Comparison of ENCODE assay signal across 8 cellular contexts in the genomic region with DNA sequence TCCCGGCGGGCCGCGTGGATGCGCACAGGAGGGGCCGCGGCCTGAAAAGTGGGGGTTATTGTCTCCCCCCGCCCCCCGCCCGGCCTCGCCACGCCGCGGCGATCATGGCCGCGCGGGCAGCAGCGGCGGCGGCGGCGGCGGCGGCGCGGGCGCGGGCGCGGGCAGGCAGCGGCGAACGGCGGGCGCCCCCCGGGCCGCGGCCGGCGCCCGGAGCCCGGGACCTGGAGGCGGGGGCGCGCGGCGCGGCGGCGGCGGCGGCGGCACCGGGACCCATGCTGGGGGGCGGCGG. TPM values are rescaled to one million over a fixed set of nuclear protein-coding genes. Genes with fewer than 3 reads are reported as not detected.
A peak's percentile ranks its signal among the peaks of the same experiment; 100 is the strongest.
DNase-seq lines count a peak whose midpoint lies in the region; ATAC-seq, FAIRE-seq and TF ChIP-seq lines count a peak whose summit lies in the region.

No MANE protein-coding gene starts in this region.

- no peak overlapping the region for H2BK5ac ChIP-seq in H9 (ENCODE audit: insufficient read length, low read length)
- H2BK5ac ChIP-seq in mesenchymal stem cell (ENCODE audit: low read depth, low read length, poor library complexity, severe bottlenecking): peak overlapping the region; percentile 96

- BruUV-seq in A673 (replicated peaks; lab: Mats Ljungman, UMichigan): no TSS peak
- no TSS peak for BruUV-seq in GM12878 (replicated peaks; lab: Mats Ljungman, UMichigan)

- H4K91ac ChIP-seq in H9 (ENCODE audit: insufficient read length, low read depth, low read length) (no peak overlapping the region), mesenchymal stem cell (ENCODE audit: low read length) (peak overlapping the region; percentile 100)

- no peak overlapping the region for H2BK120ac ChIP-seq in H9 (ENCODE audit: low read depth, low read length, poor library complexity, severe bottlenecking)
- peak overlapping the region; percentile 97 for H2BK120ac ChIP-seq in mesenchymal stem cell (ENCODE audit: low read depth, low read length)

- ATAC-seq in GM12878: no peak
- no peak for ATAC-seq in HG03460 (IDR thresholded peaks at IDR 0.05; ENCODE audit: unreplicated experiment)

- H3K79me1 ChIP-seq in H9 (ENCODE audit: insufficient read depth, low read depth, low read length, poor library complexity, severe bottlenecking) (no peaks in the 10 kb centered on the region), mesenchymal stem cell (replicated peaks; ENCODE audit: low read length, poor library complexity, severe bottlenecking) (peaks cover 2% of the 10 kb centered on the region)

- TF ChIP-seq CTCF in A673 (conservative IDR thresholded peaks at IDR 0.05; ENCODE audit: low read depth, low read length) (no peak), H9 (conservative IDR thresholded peaks at IDR 0.05) (no peak), GM12878 (IDR thresholded peaks at IDR 0.05 in 2 of 3, conservative IDR thresholded peaks at IDR 0.05 in 1 of 3; ENCODE audit: control insufficient read depth in 2 of 3, extremely low read depth in 1 of 3, insufficient read depth in 1 of 3, low read depth in 3 of 3, low read length in 3 of 3) (no peak)

- H3K4me2 ChIP-seq in H9 (ENCODE audit: insufficient read depth, insufficient read length, low read length) (peak overlapping the region; percentile 68), GM12878 (ENCODE audit: control insufficient read depth, insufficient read depth) (no peak overlapping the region; the same call in 1 of the 2 replicates), mesenchymal stem cell (ENCODE audit: low read length, poor library complexity, severe bottlenecking) (peak overlapping the region; percentile 55)

- H2AFZ ChIP-seq in H9 (ENCODE audit: low read length) (no peak overlapping the region), GM12878 (ENCODE audit: control insufficient read depth, low read depth, low read length) (peak overlapping the region; percentile 52), mesenchymal stem cell (ENCODE audit: low read depth, low read length) (peak overlapping the region; percentile 69)

- RAD21 ChIA-PET in GM12878 (lab: Charles Lee; ENCODE audit: unreplicated experiment): interaction anchor here (0.8 to 6.0 kb wide), 12 partner anchors 10 to 266 kb away, joined by 3 to 32 read pairs (median 8); no protein-coding TSS in a partner anchor

- H3K4me3 ChIP-seq in A673 (ENCODE audit: low read depth, low read length, poor library complexity, severe bottlenecking): peak overlapping the region; percentile 73
- H3K4me3 ChIP-seq in GM12878: peak overlapping the region; percentile 92
- peak overlapping the region; percentile 75 to 99 for H3K4me3 ChIP-seq in mesenchymal stem cell (ENCODE audit: insufficient read depth in 1 of 2, low read depth in 1 of 2, low read length in 2 of 2)

- H2BK12ac ChIP-seq in H9 (ENCODE audit: insufficient read length, low read depth, low read length) (no peak overlapping the region), mesenchymal stem cell (ENCODE audit: low read length in 2 of 2) (no peak overlapping the region)

- H3K27me3 ChIP-seq in A673 (replicated peaks; ENCODE audit: insufficient read depth, low read depth, low read length, poor library complexity): no peaks in the 10 kb centered on the region
- H3K27me3 ChIP-seq in H9 (ENCODE audit: insufficient read depth, low read length): no peaks in the 10 kb centered on the region
- H3K27me3 ChIP-seq in GM12878 (replicated peaks in 1 of 2; ENCODE audit: control insufficient read depth in 2 of 2, insufficient read depth in 2 of 2, low read length in 1 of 2): no peaks in the 10 kb centered on the region
- no peaks in the 10 kb centered on the region for H3K27me3 ChIP-seq in mesenchymal stem cell (ENCODE audit: control insufficient read depth in 1 of 2, insufficient read depth in 1 of 2, low read length in 2 of 2)

- H4K20me1 ChIP-seq in H9 (ENCODE audit: control insufficient read depth, insufficient read depth, insufficient read length) (no peaks in the 10 kb centered on the region), GM12878 (ENCODE audit: control insufficient read depth, insufficient read depth) (no peaks in the 10 kb centered on the region)

- POLR2A ChIA-PET in A673 (lab: Charles Lee; ENCODE audit: low non-redundant PET) (no interaction called here), GM12878 (lab: Charles Lee) (interaction anchor here (0.5 to 1.9 kb wide), 4 partner anchors 22 to 683 kb away, joined by 3 to 10 read pairs (median 7); no protein-coding TSS in a partner anchor)

- H3K4ac ChIP-seq in H9 (ENCODE audit: low read depth, low read length): peak overlapping the region; percentile 22; the same call in 1 of the 2 replicates
- peak overlapping the region; percentile 97 to 100 for H3K4ac ChIP-seq in mesenchymal stem cell (ENCODE audit: low read depth in 1 of 2, low read length in 2 of 2)

- H3K4me1 ChIP-seq in A673 (ENCODE audit: insufficient read depth, low read length, poor library complexity, severe bottlenecking) (peaks cover 48% of the 10 kb centered on the region), H9 (ENCODE audit: insufficient read depth, low read length) (peaks cover 2% of the 10 kb centered on the region; the same call in 1 of the 2 replicates), GM12878 (ENCODE audit: control insufficient read depth, insufficient read depth, low read length) (peaks cover 17% of the 10 kb centered on the region), mesenchymal stem cell (ENCODE audit: control insufficient read depth, insufficient read depth, low read depth, low read length) (peaks cover 3% of the 10 kb centered on the region)

- H3K56ac ChIP-seq in H9 (ENCODE audit: insufficient read length, low read depth, low read length): no peak overlapping the region

- H3K9ac ChIP-seq in H9 (ENCODE audit: extremely low read depth, insufficient read length, low read length) (peak overlapping the region; percentile 97), GM12878 (ENCODE audit: control insufficient read depth, insufficient read depth, low read length) (peak overlapping the region; percentile 74), mesenchymal stem cell (ENCODE audit: low read length) (peak overlapping the region; percentile 98)

- no peak overlapping the region for H3T11ph ChIP-seq in H9 (ENCODE audit: low read length)

- intact Hi-C loops in A673 (cut with micrococcal nuclease; ENCODE audit: unreplicated experiment) (loop anchor here (1.0 to 10.0 kb wide), 5 partner anchors 91 to 1450 kb away; no protein-coding TSS in a partner anchor), GM12878 (cut with micrococcal nuclease; ENCODE audit: unreplicated experiment) (loop anchor here (1.0 to 10.0 kb wide), 6 partner anchors 23 to 383 kb away; no protein-coding TSS in a partner anchor)

- no peak for TF ChIP-seq RAD21 in GM12878 (IDR thresholded peaks at IDR 0.05; ENCODE audit: insufficient read depth, low read depth, low read length)

- in situ Hi-C loops in GM12878 (cut with MboI): no loop called here

- H3K36me3 ChIP-seq in A673 (ENCODE audit: insufficient read depth, low read length, poor library complexity, severe bottlenecking) (no peaks in the 10 kb centered on the region), GM12878 (ENCODE audit: control insufficient read depth in 2 of 2, insufficient read depth in 2 of 2, low read length in 1 of 2) (no peaks in the 10 kb centered on the region), mesenchymal stem cell (ENCODE audit: control insufficient read depth in 1 of 2, insufficient read depth in 2 of 2, low read depth in 1 of 2, low read length in 2 of 2) (no peaks in the 10 kb centered on the region)

- peaks cover 15% of the 10 kb centered on the region for H3K23me2 ChIP-seq in H9 (ENCODE audit: insufficient read length, low read depth, low read length, poor library complexity, severe bottlenecking)

- no peak overlapping the region for H2BK20ac ChIP-seq in H9 (ENCODE audit: low read depth, low read length, poor library complexity, severe bottlenecking)

- no peaks in the 10 kb centered on the region for H3K27me3 Mint-ChIP-seq in H9 (ENCODE audit: low read depth)

- SMC1A ChIA-PET in GM12878 (lab: Charles Lee; ENCODE audit: uncharacterized antibody, unreplicated experiment): no interaction called here

- H2BK15ac ChIP-seq in H9 (ENCODE audit: low read depth, low read length): no peak overlapping the region
- no peak overlapping the region for H2BK15ac ChIP-seq in mesenchymal stem cell (ENCODE audit: low read depth, poor library complexity, severe bottlenecking)

- H3K4me1 Mint-ChIP-seq in H9: peaks cover 56 to 62% of the 10 kb centered on the region in 2 experiments

- H3K23ac ChIP-seq in H9 (ENCODE audit: insufficient read length, low read depth, low read length) (no peak overlapping the region), mesenchymal stem cell (ENCODE audit: low read length in 2 of 2) (peak overlapping the region in 1 of 2 experiments; percentile 60)

- H4K8ac ChIP-seq in H9 (replicated peaks; ENCODE audit: insufficient read length, low read depth, low read length): no peak overlapping the region
- H4K8ac ChIP-seq in mesenchymal stem cell (ENCODE audit: low read length): peak overlapping the region; percentile 100

- CTCF ChIA-PET in A673 (lab: Charles Lee): no interaction called here
- CTCF ChIA-PET in GM12878 (lab: Yijun Ruan, JAX): interaction anchor here (1.6 kb wide), 1 partner anchor 23 kb away, joined by 3 read pairs; no protein-coding TSS in a partner anchor

- no CpG with 5 or more reads among the region's 57 CpGs for WGBS in H9 (ENCODE audit: extremely low coverage, insufficient read length, low lambda C conversion rate)
- WGBS in GM12878 (ENCODE audit: insufficient coverage, insufficient replicate concordance, low lambda C conversion rate, missing lambda C conversion rate): 0% methylated on average over 7 of the region's 57 CpGs
- no CpG with 5 or more reads among the region's 57 CpGs for WGBS in mesenchymal stem cell

- FAIRE-seq in GM12878 (lab: Jason Lieb, UNC): no peak

- H2AK5ac ChIP-seq in H9 (ENCODE audit: insufficient read length, low read length) (no peak overlapping the region), mesenchymal stem cell (ENCODE audit: low read length, severe bottlenecking) (no peak overlapping the region)

- TF ChIP-seq EP300 in GM12878 (IDR thresholded peaks at IDR 0.05; ENCODE audit: borderline replicate concordance in 1 of 2, control insufficient read depth in 1 of 2, low read depth in 2 of 2, low read length in 2 of 2): no peak

- H4K5ac ChIP-seq in H9 (ENCODE audit: insufficient read length, low read depth, low read length): no peak overlapping the region

- no peaks in the 10 kb centered on the region; a peak in 1 of 5 replicates for H3K9me3 Mint-ChIP-seq in H9

- H3K9me3 ChIP-seq in A673 (ENCODE audit: low read depth, low read length, poor library complexity, severe bottlenecking): no peaks in the 10 kb centered on the region
- H3K9me3 ChIP-seq in H9 (ENCODE audit: control insufficient read depth, low read depth, low read length): no peaks in the 10 kb centered on the region
- H3K9me3 ChIP-seq in GM12878 (replicated peaks; ENCODE audit: control insufficient read depth, insufficient read depth, low read length): no peaks in the 10 kb centered on the region
- H3K9me3 ChIP-seq in mesenchymal stem cell (ENCODE audit: control insufficient read depth, low read length): no peaks in the 10 kb centered on the region

- H3K14ac ChIP-seq in H9 (ENCODE audit: insufficient read depth, low read length) (peak overlapping the region; percentile 100), mesenchymal stem cell (ENCODE audit: low read length in 2 of 2) (peak overlapping the region; percentile 57 to 100)

- H3K36me3 Mint-ChIP-seq in H9 (ENCODE audit: insufficient read depth in 1 of 3, low read depth in 3 of 3): no peaks in the 10 kb centered on the region

- no peak for TF ChIP-seq POLR2A in GM12878 (IDR thresholded peaks at IDR 0.05; ENCODE audit: low read depth, low read length)

- peak overlapping the region; percentile 81 to 92; a peak in 4 of 5 replicates for H3K4me3 Mint-ChIP-seq in H9

- H3K18ac ChIP-seq in H9 (ENCODE audit: insufficient read length, low read depth, low read length) (peak overlapping the region; percentile 84), mesenchymal stem cell (ENCODE audit: low read depth in 1 of 2, low read length in 2 of 2) (peak overlapping the region; percentile 100)

- peaks cover 12% of the 10 kb centered on the region; the same call in 1 of the 2 replicates for H3K79me2 ChIP-seq in H9 (ENCODE audit: insufficient read depth, low read length)
- peaks cover 73% of the 10 kb centered on the region for H3K79me2 ChIP-seq in GM12878 (ENCODE audit: control insufficient read depth, insufficient read depth, low read length)

- DNase-seq in A673 (ENCODE audit: low spot score) (no peak), H9 (no peak), GM12878 (ENCODE audit: low read depth, low spot score) (no peak), mesenchymal stem cell (no peak), HT-29 (ENCODE audit: low spot score) (no peak), NCI-H524 (lab: John Stamatoyannopoulos, UW) (no peak), Kasumi-1 (lab: John Stamatoyannopoulos, UW) (no peak)

- H3K27ac ChIP-seq in A673 (ENCODE audit: low read depth, low read length, poor library complexity, severe bottlenecking): peak overlapping the region; percentile 96
- H3K27ac ChIP-seq in H9 (ENCODE audit: insufficient read length, low read depth, low read length): peak overlapping the region; percentile 53
- H3K27ac ChIP-seq in GM12878 (ENCODE audit: control insufficient read depth, insufficient read depth): peak overlapping the region; percentile 94
- H3K27ac ChIP-seq in mesenchymal stem cell (ENCODE audit: low read length, poor library complexity, severe bottlenecking): no peak overlapping the region

- no peak overlapping the region; a peak in 2 of 7 replicates for H3K27ac Mint-ChIP-seq in H9

RNA-seq across cellular contexts. Expression of a gene that starts 0.3 kb away (rescaled TPM):
- total RNA-seq in A673 (2021) (78.5 and 86.3 TPM in 2 replicates), H9 (2021) (86.2 and 88.2 TPM in 2 replicates), GM12878 (2014; rRNA removed) (68.0 and 68.8 TPM in 2 replicates), GM12878 (2014; rRNA removed; fragmentation: Illumina TruSeq; extraction: Trizol) (73.7 and 80.8 TPM in 2 replicates), GM12878 (2021) (116 and 133 TPM in 2 replicates)
- 1,061 and 1,083 TPM in 2 replicates for total RNA-seq in GM12878 (2013; cell fraction: nucleolus; rRNA removed)
- polyA plus RNA-seq in GM12878 (2011; ENCODE audit: low read depth): 28.7 TPM
- polyA plus RNA-seq in GM12878 (2011; rRNA removed) (21.3 and 24.7 TPM in 2 replicates), GM12878 (2014; fragmentation: Illumina TruSeq; extraction: Trizol) (59.2 and 69.9 TPM in 2 replicates), GM12878 (2014; fragmentation: Nextera tagmentation; extraction: Ambion mirVana) (10 to 100 TPM; 37.7 to 73.9 TPM), GM12878 (2014; rRNA removed) (50.0 and 59.1 TPM in 2 replicates), GM12878 (2016; fragmentation: Nextera tagmentation; extraction: Ambion mirVana) (10 to 100 TPM; 32.4 to 39.1 TPM)
- polyA plus RNA-seq in GM12878 (2011; cell fraction: cytosol; rRNA removed): 21.4 and 24.5 TPM in 2 replicates
- polyA plus RNA-seq in GM12878 (2011; cell fraction: nucleus; rRNA removed): 69.4 and 82.0 TPM in 2 replicates
- 43.0 and 45.3 TPM in 2 replicates for polyA plus RNA-seq in GM12878 (2012)
- polyA minus RNA-seq in GM12878 (2011; rRNA and poly(A)+ RNA removed): 124 and 158 TPM in 2 replicates
- polyA minus RNA-seq in GM12878 (2011; cell fraction: cytosol; rRNA and poly(A)+ RNA removed): 32.6 and 38.9 TPM in 2 replicates
- polyA minus RNA-seq in GM12878 (2011; cell fraction: nucleus; rRNA and poly(A)+ RNA removed): 206 and 401 TPM in 2 replicates
- 32.3 TPM for polyA plus RNA-seq in mesenchymal stem cell (2013, experiment 1 of 2)
- polyA plus RNA-seq in mesenchymal stem cell (2013, experiment 2 of 2): 31.6 TPM
- total RNA-seq in HT-29 (2014; rRNA removed; shearing (Covaris generic)): 24.7 and 34.6 TPM in 2 replicates
